In genomic region chr22:42614312-42615091, GRCh38 we compare ENCODE assay signal across 8 cellular contexts.
A peak's percentile ranks its signal among the peaks of the same experiment; 100 is the strongest.
DNase-seq lines count a peak whose midpoint lies in the region; ATAC-seq lines count a peak whose summit lies in the region.

POLDIP3 (minus strand) TSS chr22:42614883; CDS start chr22:42614857, 26 bp downstream.

- ATAC-seq in GM19025 (IDR thresholded peaks at IDR 0.05; ENCODE audit: low read depth, unreplicated experiment) (peak; percentile 56), HG03342 (IDR thresholded peaks at IDR 0.05; ENCODE audit: unreplicated experiment) (peak; percentile 63)

- DNase-seq in AG20443 (ENCODE audit: low spot score): peak; percentile 98
- DNase-seq in NCI-H345 treated with DMSO at 0.1 percent for 48 hours (lab: John Stamatoyannopoulos, UW; ENCODE audit: unreplicated experiment): peak; percentile 85
- DNase-seq in activated CD4-positive, CD25-positive, alpha-beta regulatory T cell (lab: John Stamatoyannopoulos, UW): peak; percentile 96 to 99 (median 98)
- peak; percentile 98 for DNase-seq in central memory CD4-positive, alpha-beta T cell
- peak; percentile 98 for DNase-seq in iris pigment epithelial cell (ENCODE audit: low read depth)
- DNase-seq in stimulated activated CD4-positive, alpha-beta T cell treated with anti-CD3 and anti-CD28 coated beads, Interleukin-12 subunit alpha, Interleukin-12 subunit beta, amount 100 ng/mL, for 4 hours: peak; percentile 98

Comparison
In these comparisons a context has a peak if more than half of its experiments do, and no peak if none do; other contexts are left out.
1. Peak in every context shown above with its lines: DNase-seq and ATAC-seq.